In genomic region chr11:129989437-129989836, GRCh38 we compare ENCODE assay signal across 23 cellular contexts.
"Had no signal": no experiment of that assay in that cellular context is flagged by ENCODE, and none has a peak within 500 bp of the region (broad histone marks: within the 10 kb centered on the region; RNA-seq: fewer than 3 reads in every experiment).

No MANE protein-coding gene starts in this region.

- H3K4me3 ChIP-seq: Peyer's patch, SJSA1 had no signal

- H3K9me3 ChIP-seq: Peyer's patch, SJSA1 had no signal

- H3K9ac ChIP-seq: KMS-11 had no signal

- H3K9me3 Mint-ChIP-seq: activated CD4-positive, alpha-beta T cell treated with anti-CD3 and anti-CD28 coated beads, Interleukin-2, amount 10 ng/mL, durations not matched to agents 24 days and 14 days; activated naive CD4-positive, alpha-beta T cell treated with anti-CD3 and anti-CD28 coated beads, Interleukin-2, amount 50 U/mL, for 72 hours; activated naive CD8-positive, alpha-beta T cell treated with anti-CD3 and anti-CD28 coated beads, Interleukin-2, amount 50 U/mL, for 24 hours; activated T-cell treated with anti-CD3 and anti-CD28 coated beads, Interleukin-2, amount 50 U/mL, for 4 hours; T-helper 1 cell treated with Interleukin-12 subunit alpha and Interleukin-12 subunit beta and Interleukin-4 antibody, amounts not matched to agents 30 μg/mL and 1 μg/mL, for 36 hours had no signal

- H3K4me1 ChIP-seq: SJSA1 had no signal

- DNase-seq: activated CD4-positive, alpha-beta T cell treated with anti-CD3 and anti-CD28 coated beads, Interleukin-2, amount 10 ng/mL, durations not matched to agents 24 days and 14 days; activated CD4-positive, alpha-beta T cell treated with anti-CD3 and anti-CD28 coated beads, Interleukin-2, amount 50 U/mL, for 48 hours; activated CD4-positive, CD25-positive, alpha-beta regulatory T cell treated with anti-CD3 and anti-CD28 coated beads, Interleukin-2, amount 50 U/mL, for 72 hours; activated CD8-positive, alpha-beta memory T cell treated with anti-CD3 and anti-CD28 coated beads, Interleukin-2, amount 10 ng/mL, durations not matched to agents 7 days and 5 days; activated effector memory CD4-positive, alpha-beta T cell treated with anti-CD3 and anti-CD28 coated beads, Interleukin-2, amount 50 U/mL, for 16 hours; activated naive CD4-positive, alpha-beta T cell treated with Interleukin-2 at 50 U/mL for 16 hours; activated naive CD8-positive, alpha-beta T cell treated with anti-CD3 and anti-CD28 coated beads, Interleukin-2, amount 50 U/mL, for 24 hours; activated T-cell treated with anti-CD3 and anti-CD28 coated beads, Interleukin-2, amount 50 U/mL, for 4 hours; amniotic stem cell; MV-4-11; NCI-H1092 treated with DMSO at 0.1 percent for 48 hours; NCI-H1417 treated with DMSO at 0.1 percent for 48 hours; NCI-H1694 treated with DMSO at 0.1 percent for 48 hours; NCI-H2029 treated with DMSO at 0.1 percent for 48 hours; NCI-H510A treated with DMSO at 0.1 percent for 48 hours; Peyer's patch; SHP77 had no signal

- ATAC-seq: activated CD8-positive, alpha-beta memory T cell treated with anti-CD3 and anti-CD28 coated beads, Interleukin-2, amount 10 ng/mL, durations not matched to agents 7 days and 5 days; activated naive CD4-positive, alpha-beta T cell treated with anti-CD3 and anti-CD28 coated beads, Interleukin-2, amount 50 U/mL, for 72 hours; activated naive CD8-positive, alpha-beta T cell treated with anti-CD3 and anti-CD28 coated beads, Interleukin-2, amount 50 U/mL, for 24 hours; activated T-cell treated with anti-CD3 and anti-CD28 coated beads, Interleukin-2, amount 50 U/mL, for 4 hours had no signal

- H3K27ac Mint-ChIP-seq: activated CD4-positive, alpha-beta T cell treated with anti-CD3 and anti-CD28 coated beads, Interleukin-2, amount 10 ng/mL, durations not matched to agents 24 days and 14 days; activated CD8-positive, alpha-beta memory T cell treated with anti-CD3 and anti-CD28 coated beads, Interleukin-2, amount 10 ng/mL, durations not matched to agents 7 days and 5 days; activated naive CD4-positive, alpha-beta T cell treated with anti-CD3 and anti-CD28 coated beads, Interleukin-2, amount 50 U/mL, for 72 hours; activated naive CD8-positive, alpha-beta T cell treated with anti-CD3 and anti-CD28 coated beads, Interleukin-2, amount 50 U/mL, for 24 hours; T-helper 1 cell treated with Interleukin-12 subunit alpha and Interleukin-12 subunit beta and Interleukin-4 antibody, amounts not matched to agents 30 μg/mL and 1 μg/mL, for 36 hours had no signal

- H3K27ac ChIP-seq: KMS-11, Peyer's patch, RWPE1, SJSA1 had no signal

- H3K4me2 ChIP-seq: KMS-11 had no signal

- H3K27me3 Mint-ChIP-seq: activated CD4-positive, alpha-beta T cell treated with anti-CD3 and anti-CD28 coated beads, Interleukin-2, amount 10 ng/mL, durations not matched to agents 24 days and 14 days; activated CD8-positive, alpha-beta memory T cell treated with anti-CD3 and anti-CD28 coated beads, Interleukin-2, amount 10 ng/mL, durations not matched to agents 7 days and 5 days; activated naive CD8-positive, alpha-beta T cell treated with anti-CD3 and anti-CD28 coated beads, Interleukin-2, amount 50 U/mL, for 24 hours; brain had no signal

- H3K4me3 Mint-ChIP-seq: activated CD4-positive, alpha-beta T cell treated with anti-CD3 and anti-CD28 coated beads, Interleukin-2, amount 10 ng/mL, durations not matched to agents 24 days and 14 days; activated CD8-positive, alpha-beta memory T cell treated with anti-CD3 and anti-CD28 coated beads, Interleukin-2, amount 10 ng/mL, durations not matched to agents 7 days and 5 days; activated naive CD8-positive, alpha-beta T cell treated with anti-CD3 and anti-CD28 coated beads, Interleukin-2, amount 50 U/mL, for 24 hours; activated T-cell treated with anti-CD3 and anti-CD28 coated beads, Interleukin-2, amount 50 U/mL, for 4 hours; brain; T-helper 1 cell treated with Interleukin-12 subunit alpha and Interleukin-12 subunit beta and Interleukin-4 antibody, amounts not matched to agents 30 μg/mL and 1 μg/mL, for 36 hours had no signal

- H3K36me3 ChIP-seq: Peyer's patch, SJSA1 had no signal

- H3K27me3 ChIP-seq: Peyer's patch, SJSA1 had no signal

- H3K36me3 Mint-ChIP-seq: activated CD8-positive, alpha-beta memory T cell treated with anti-CD3 and anti-CD28 coated beads, Interleukin-2, amount 10 ng/mL, durations not matched to agents 7 days and 5 days; activated naive CD4-positive, alpha-beta T cell treated with anti-CD3 and anti-CD28 coated beads, Interleukin-2, amount 50 U/mL, for 72 hours had no signal
